ENCODE assay signal across 14 cellular contexts in genomic region chr4:78799551-78800495, GRCh38. TPM values are rescaled to one million over a fixed set of nuclear protein-coding genes. Genes with fewer than 3 reads are reported as not detected.
A peak's percentile ranks its signal among the peaks of the same experiment; 100 is the strongest.
DNase-seq lines count a peak whose midpoint lies in the region; ATAC-seq, FAIRE-seq and TF ChIP-seq lines count a peak whose summit lies in the region.
"Had no signal": no experiment of that assay in that cellular context is flagged by ENCODE, and none has a peak within 500 bp of the region (broad histone marks: within the 10 kb centered on the region; RNA-seq: fewer than 3 reads in every experiment).

No MANE protein-coding gene starts in this region.

- H3K36me3 ChIP-seq in bronchial epithelial cell (ENCODE audit: control insufficient read depth, insufficient read depth, low read length) = no peaks in the 10 kb centered on the region
- H3K36me3 ChIP-seq: ovary had no signal

- TF ChIP-seq POLR2A in GM12892 (IDR thresholded peaks at IDR 0.05; ENCODE audit: low read depth, low read length) = no peak

- peak; percentile 79 for FAIRE-seq in GM12892 (lab: Jason Lieb, UNC)
- no peak for FAIRE-seq in bronchial epithelial cell (lab: Jason Lieb, UNC)
- FAIRE-seq: RCC 7860 had no signal

- intact Hi-C loops in posterior vena cava (cut with DNase I) = no loop called here

- H3K4me3 ChIP-seq in bronchial epithelial cell (ENCODE audit: low read depth, low read length) = no peak overlapping the region
- H3K4me3 ChIP-seq: GM23248, ovary had no signal

- no peak for TF ChIP-seq CTCF in bronchial epithelial cell (IDR thresholded peaks at IDR 0.05; ENCODE audit: insufficient read depth, low read length, severe bottlenecking)

- H3K27me3 ChIP-seq in bronchial epithelial cell (ENCODE audit: control insufficient read depth, insufficient read depth, low read length) = no peaks in the 10 kb centered on the region
- H3K27me3 ChIP-seq: ovary had no signal

- no peak for DNase-seq in GM12892 (ENCODE audit: insufficient read length)
- DNase-seq in bronchial epithelial cell (ENCODE audit: low read depth) = peak; percentile 95
- no peak for DNase-seq in SHP77 treated with DMSO at 0.1 percent for 48 hours (lab: John Stamatoyannopoulos, UW)
- no peak for DNase-seq in NCI-H2081 treated with DMSO at 0.1 percent for 48 hours (lab: John Stamatoyannopoulos, UW)
- no peak for DNase-seq in GM19238 (ENCODE audit: insufficient read length, low spot score)
- DNase-seq in posterior vena cava (ENCODE audit: low spot score) = no peak
- DNase-seq: activated effector memory CD4-positive, alpha-beta T cell treated with Interleukin-2 at 50 U/mL for 16 hours; GM23248; left ventricle myocardium superior; NCI-H1092 treated with DMSO at 0.1 percent for 48 hours; ovary had no signal

- ATAC-seq in GM19463 (IDR thresholded peaks at IDR 0.05; ENCODE audit: unreplicated experiment) = peak; percentile 71
- peak; percentile 68 for ATAC-seq in HG03442 (IDR thresholded peaks at IDR 0.05; ENCODE audit: unreplicated experiment)
- ATAC-seq: left ventricle myocardium superior had no signal

RNA-seq across cellular contexts. Expression of gene BMP2K, which starts 23.7 kb away (rescaled TPM):
- polyA plus RNA-seq in GM12892 (2012; ENCODE audit: missing spikeins) = 12.2 TPM
- total RNA-seq in bronchial epithelial cell (41.3 and 43.1 TPM in 2 replicates), posterior vena cava (10 to 100 TPM; 43.7 to 46.2 TPM)
